Comparison of ENCODE assay signal across 8 cellular contexts in the genomic region with DNA sequence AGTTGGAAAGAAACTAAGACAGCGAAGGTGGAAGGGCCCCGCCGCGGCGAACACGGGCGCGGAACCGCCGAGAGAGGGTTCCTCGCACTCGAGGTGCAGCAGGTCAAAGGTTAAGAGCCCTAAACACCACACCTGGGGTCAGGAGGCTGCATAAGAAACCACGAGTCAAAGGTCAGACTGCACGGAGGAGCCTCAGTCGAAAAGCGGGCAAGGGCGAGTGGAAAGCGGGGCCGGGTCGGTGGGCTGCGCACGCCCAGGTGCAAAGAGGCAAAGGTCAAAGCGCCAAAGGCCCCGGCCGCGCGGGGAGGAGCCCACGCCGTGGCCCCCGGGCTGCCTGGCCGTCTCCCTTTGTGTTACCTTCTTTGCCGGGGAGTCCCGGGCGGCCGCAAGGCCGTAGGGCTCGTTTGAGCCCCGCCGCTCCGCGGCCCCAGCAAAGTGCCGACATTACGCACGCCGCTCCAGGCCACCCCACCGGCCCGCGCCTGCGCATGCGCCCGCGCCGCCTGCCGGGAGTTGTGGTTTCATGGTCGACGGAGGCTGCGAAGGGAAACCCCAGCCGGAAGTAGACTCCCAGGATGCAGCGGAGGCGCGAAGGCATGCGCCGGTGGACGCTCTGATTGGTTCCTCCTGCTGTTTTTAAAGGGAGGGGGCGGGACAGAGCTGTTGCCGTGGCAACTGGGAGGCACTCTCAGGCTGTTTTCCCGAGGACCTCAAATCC. TPM values are rescaled to one million over a fixed set of nuclear protein-coding genes. Genes with fewer than 3 reads are reported as not detected.
A peak's percentile ranks its signal among the peaks of the same experiment; 100 is the strongest.
DNase-seq lines count a peak whose midpoint lies in the region; ATAC-seq and TF ChIP-seq lines count a peak whose summit lies in the region.

A gene (minus strand): TSS at position 470 of the 718 bp plus-strand sequence. CDS start 25 bp downstream, at position 445.

- intact Hi-C loops in activated B cell treated with CpG ODN at 0.5 μM for 24 hours (cut with micrococcal nuclease) = loop anchor here (1.0 to 5.0 kb wide), 6 partner anchors 22 to 121 kb away; a partner anchor contains a TSS

- peak; percentile 80 for ATAC-seq in GM19023 (IDR thresholded peaks at IDR 0.05; ENCODE audit: unreplicated experiment)
- peak; percentile 80 for ATAC-seq in HG03196 (IDR thresholded peaks at IDR 0.05; ENCODE audit: unreplicated experiment)
- ATAC-seq in activated B cell treated with CpG ODN at 0.5 μM for 24 hours (ENCODE audit: low read depth) = peak; percentile 89

- peaks cover 27% of the 10 kb centered on the region for H3K36me3 Mint-ChIP-seq in activated B cell treated with CpG ODN at 0.5 μM for 24 hours (ENCODE audit: low read depth)

- H3K4me3 ChIP-seq in cardiac fibroblast (replicated peaks in 1 of 2; ENCODE audit: low read depth in 2 of 2, low read length in 2 of 2) = peak within 1 kb of the TSS; percentile 78 to 84
- H3K4me3 ChIP-seq in skin epidermis = peak within 1 kb of the TSS; percentile 53 to 90 (median 77)

- DNase-seq in AG08395 (ENCODE audit: low spot score) (peak; percentile 100), NCI-H345 (lab: John Stamatoyannopoulos, UW) (peak; percentile 98), activated B cell treated with CpG ODN at 0.5 μM for 24 hours (peak; percentile 93), cardiac fibroblast (ENCODE audit: low read depth in 2 of 2) (peak; percentile 99), iPS-NIHi11 (ENCODE audit: low spot score) (peak; percentile 99)

- H3K27me3 Mint-ChIP-seq in activated B cell treated with CpG ODN at 0.5 μM for 24 hours = no peaks in the 10 kb centered on the region

- CTCF ChIA-PET in activated B cell treated with CpG ODN at 0.5 μM for 24 hours (lab: Charles Lee) = no interaction called here

- peaks cover 36% of the 10 kb centered on the region for H3K4me1 Mint-ChIP-seq in activated B cell treated with CpG ODN at 0.5 μM for 24 hours

- TF ChIP-seq CTCF in activated B cell treated with CpG ODN at 0.5 μM for 24 hours (IDR thresholded peaks at IDR 0.05) (no peak), cardiac fibroblast (IDR thresholded peaks at IDR 0.05; ENCODE audit: low read depth, low read length) (no peak)

- H3K4me3 Mint-ChIP-seq in activated B cell treated with CpG ODN at 0.5 μM for 24 hours = peak within 1 kb of the TSS; percentile 95

- POLR2A ChIA-PET in activated B cell treated with CpG ODN at 0.5 μM for 24 hours (lab: Charles Lee) = interaction anchor here (0.7 to 1.4 kb wide), 8 partner anchors 9 to 164 kb away, joined by 3 to 12 read pairs (median 4); a partner anchor contains a TSS

- H3K27ac ChIP-seq in skin epidermis = peak within 1 kb of the TSS; percentile 57 to 88 (median 81)

- no peaks in the 10 kb centered on the region for H3K9me3 Mint-ChIP-seq in activated B cell treated with CpG ODN at 0.5 μM for 24 hours

- H3K27ac Mint-ChIP-seq in activated B cell treated with CpG ODN at 0.5 μM for 24 hours = peak within 1 kb of the TSS; percentile 93

RNA-seq across cellular contexts. Expression of the gene that starts here (rescaled TPM):
- total RNA-seq in activated B cell treated with CpG ODN at 0.5 μM for 24 hours = 54.7 and 58.2 TPM in 2 replicates

Comparison
In these comparisons a context has a peak if more than half of its experiments do, and no peak if none do; other contexts are left out.
1. Peak in every context shown above with its lines: DNase-seq, ATAC-seq, H3K4me3 ChIP-seq and H3K27ac ChIP-seq.